In genomic region chr19:39398297-39398864, GRCh38 we compare ENCODE assay signal across 6 cellular contexts. TPM values are rescaled to one million over a fixed set of nuclear protein-coding genes. Genes with fewer than 3 reads are reported as not detected.
DNase-seq lines count a peak whose midpoint lies in the region; ATAC-seq and TF ChIP-seq lines count a peak whose summit lies in the region.

No MANE protein-coding gene starts in this region.

- peaks cover 4% of the 10 kb centered on the region for H3F3A ChIP-seq in Loucy (ENCODE audit: low read depth)

- no peak overlapping the region for H2BK15ac ChIP-seq in mesendoderm (replicated peaks; ENCODE audit: low read depth)

- H3K4me3 Mint-ChIP-seq in activated naive CD8-positive, alpha-beta T cell treated with anti-CD3 and anti-CD28 coated beads for 36 hours, result peak overlapping the region; percentile 6

- no peaks in the 10 kb centered on the region for H3K27me3 Mint-ChIP-seq in activated naive CD8-positive, alpha-beta T cell treated with anti-CD3 and anti-CD28 coated beads for 36 hours

- H3K79me1 ChIP-seq in mesendoderm (ENCODE audit: low read length), result peaks cover 4% of the 10 kb centered on the region

- H2AK5ac ChIP-seq in mesendoderm (ENCODE audit: low read length), result no peak overlapping the region

- no CpG with 5 or more reads among the region's 11 CpGs for WGBS in mesendoderm (ENCODE audit: extremely low coverage, insufficient coverage, low lambda C conversion rate)

- no peaks in the 10 kb centered on the region for H3K9me2 ChIP-seq in Loucy (replicated peaks; ENCODE audit: low read depth, low read length)

- peak overlapping the region; percentile 51 for H3K4me2 ChIP-seq in Loucy (ENCODE audit: low read depth, low read length, poor library complexity, severe bottlenecking)
- no peak overlapping the region for H3K4me2 ChIP-seq in mesendoderm (ENCODE audit: low read length)

- ATAC-seq in HG03442 (IDR thresholded peaks at IDR 0.05; ENCODE audit: unreplicated experiment), result no peak

- TF ChIP-seq CTCF in Loucy (conservative IDR thresholded peaks at IDR 0.05; ENCODE audit: low read length) (no peak), GM10248 (IDR thresholded peaks at IDR 0.05; ENCODE audit: control extremely low read depth, extremely low read depth, low read depth, missing control alignments) (no peak)

- H3K27me3 ChIP-seq in Loucy (ENCODE audit: insufficient read depth, low read length, poor library complexity, severe bottlenecking) (no peaks in the 10 kb centered on the region), mesendoderm (ENCODE audit: insufficient read depth, low read length, poor library complexity) (no peaks in the 10 kb centered on the region)

- no peaks in the 10 kb centered on the region for H3K9me3 ChIP-seq in Loucy (ENCODE audit: insufficient read depth, low read depth, low read length)

- H4K5ac ChIP-seq in mesendoderm (ENCODE audit: low read length), result no peak overlapping the region

- no peak overlapping the region for H3K23ac ChIP-seq in mesendoderm (ENCODE audit: low read length)

- peaks cover 21% of the 10 kb centered on the region for H3K36me3 Mint-ChIP-seq in activated naive CD8-positive, alpha-beta T cell treated with anti-CD3 and anti-CD28 coated beads for 36 hours

- no peak overlapping the region for H2BK120ac ChIP-seq in mesendoderm (ENCODE audit: low read depth, low read length)

- no peak overlapping the region for H2AFZ ChIP-seq in Loucy (ENCODE audit: low read length)

- H3K4ac ChIP-seq in mesendoderm (ENCODE audit: low read depth, low read length), result no peak overlapping the region

- H4K20me1 ChIP-seq in Loucy (ENCODE audit: insufficient read depth, low read length, poor library complexity, severe bottlenecking), result no peaks in the 10 kb centered on the region

- POLR2A ChIA-PET in GM10248 (lab: Yijun Ruan, JAX), result interaction anchor here (0.6 to 2.8 kb wide), 7 partner anchors 9 to 68 kb away, joined by 4 to 49 read pairs (median 7); partner anchors contain the start of genes PLEKHG2, RPS16 and ZFP36

- H3K4me1 Mint-ChIP-seq in activated naive CD8-positive, alpha-beta T cell treated with anti-CD3 and anti-CD28 coated beads for 36 hours, result peaks cover 57% of the 10 kb centered on the region

- peak; percentile 63 for DNase-seq in activated naive CD8-positive, alpha-beta T cell treated with anti-CD3 and anti-CD28 coated beads for 36 hours
- DNase-seq in mesendoderm (no peak), GM10248 (ENCODE audit: extremely low spot score) (no peak), DMS 273 treated with DMSO at 0.1 percent for 48 hours (lab: John Stamatoyannopoulos, UW) (no peak)

- peak overlapping the region; percentile 13 for H3K27ac ChIP-seq in mesendoderm (ENCODE audit: low read depth, low read length)

- H3K4me3 ChIP-seq in Loucy (ENCODE audit: low read length, poor library complexity, severe bottlenecking) (peak overlapping the region; percentile 11), mesendoderm (ENCODE audit: low read length) (no peak overlapping the region)

- H3K18ac ChIP-seq in mesendoderm (ENCODE audit: low read length), result no peak overlapping the region

- H2BK5ac ChIP-seq in mesendoderm (ENCODE audit: low read length), result no peak overlapping the region

- no peak overlapping the region for H4K8ac ChIP-seq in mesendoderm (ENCODE audit: low read depth, low read length)

- CTCF ChIA-PET in GM10248 (lab: Yijun Ruan, JAX), result interaction anchor here (0.6 to 4.1 kb wide), 39 partner anchors 9 to 360 kb away, joined by 3 to 103 read pairs (median 4); partner anchors contain the start of genes EID2B, PLEKHG2, RPS16 and SAMD4B

- H3K79me2 ChIP-seq in Loucy (ENCODE audit: insufficient read depth, low read length) (peaks cover 10% of the 10 kb centered on the region; the same call in 1 of the 2 replicates), mesendoderm (ENCODE audit: control insufficient read depth, insufficient read depth, low read length) (no peaks in the 10 kb centered on the region)

- H3K9ac ChIP-seq in Loucy (ENCODE audit: low read depth, low read length, poor library complexity, severe bottlenecking) (peak overlapping the region; percentile 45), mesendoderm (ENCODE audit: low read length) (no peak overlapping the region)

- H3K36me3 ChIP-seq in Loucy (ENCODE audit: insufficient read depth, low read length), result no peaks in the 10 kb centered on the region; the same call in 1 of the 2 replicates
- H3K36me3 ChIP-seq in mesendoderm (ENCODE audit: control insufficient read depth, insufficient read depth, low read length), result no peaks in the 10 kb centered on the region

- peak overlapping the region; percentile 79 for H3K27ac Mint-ChIP-seq in activated naive CD8-positive, alpha-beta T cell treated with anti-CD3 and anti-CD28 coated beads for 36 hours

- peak overlapping the region; percentile 71 for H3K56ac ChIP-seq in mesendoderm (ENCODE audit: low read length)

- peaks cover 1% of the 10 kb centered on the region for H3K9me3 Mint-ChIP-seq in activated naive CD8-positive, alpha-beta T cell treated with anti-CD3 and anti-CD28 coated beads for 36 hours

- H3K4me1 ChIP-seq in Loucy (ENCODE audit: insufficient read depth, low read length, poor library complexity, severe bottlenecking) (peaks cover 38% of the 10 kb centered on the region), mesendoderm (ENCODE audit: control insufficient read depth, low read depth, low read length) (peaks cover 12% of the 10 kb centered on the region)

RNA-seq across cellular contexts. Expression of gene MED29, which starts 7.2 kb away (rescaled TPM):
- 10 to 100 TPM; 23.3 to 26.8 TPM for total RNA-seq in activated naive CD8-positive, alpha-beta T cell treated with anti-CD3 and anti-CD28 coated beads for 36 hours
- 29.0 TPM for polyA plus RNA-seq in mesendoderm (2013, experiment 1 of 2)
- polyA plus RNA-seq in mesendoderm (2013, experiment 2 of 2), result 27.7 TPM

RNA-seq across cellular contexts. Expression of gene PAF1, which starts 7.5 kb away (rescaled TPM):
- 10 to 100 TPM; 43.6 to 44.0 TPM for total RNA-seq in activated naive CD8-positive, alpha-beta T cell treated with anti-CD3 and anti-CD28 coated beads for 36 hours
- polyA plus RNA-seq in mesendoderm (2013, experiment 1 of 2), result 36.9 TPM
- 36.2 TPM for polyA plus RNA-seq in mesendoderm (2013, experiment 2 of 2)

RNA-seq across cellular contexts. Expression of gene ZFP36, which starts 8.3 kb away (rescaled TPM):
- 10 to 100 TPM; 15.5 to 15.6 TPM for total RNA-seq in activated naive CD8-positive, alpha-beta T cell treated with anti-CD3 and anti-CD28 coated beads for 36 hours
- 13.9 TPM for polyA plus RNA-seq in mesendoderm (2013, experiment 1 of 2)
- polyA plus RNA-seq in mesendoderm (2013, experiment 2 of 2), result 13.7 TPM

RNA-seq across cellular contexts. Expression of gene PLEKHG2, which starts 14.1 kb away (rescaled TPM):
- total RNA-seq in activated naive CD8-positive, alpha-beta T cell treated with anti-CD3 and anti-CD28 coated beads for 36 hours, result 10 to 100 TPM; 29.1 to 40.0 TPM
- polyA plus RNA-seq in mesendoderm (2013, experiment 1 of 2), result 52.8 TPM
- 49.8 TPM for polyA plus RNA-seq in mesendoderm (2013, experiment 2 of 2)

RNA-seq across cellular contexts. Expression of gene RPS16, which starts 37.4 kb away (rescaled TPM):
- total RNA-seq in activated naive CD8-positive, alpha-beta T cell treated with anti-CD3 and anti-CD28 coated beads for 36 hours, result 1,000 to 10,000 TPM; 3,164 to 3,181 TPM
- polyA plus RNA-seq in mesendoderm (2013, experiment 1 of 2), result 4,239 TPM
- polyA plus RNA-seq in mesendoderm (2013, experiment 2 of 2), result 4,455 TPM
